Comparison of ENCODE assay signal across 11 cellular contexts in the genomic region with DNA sequence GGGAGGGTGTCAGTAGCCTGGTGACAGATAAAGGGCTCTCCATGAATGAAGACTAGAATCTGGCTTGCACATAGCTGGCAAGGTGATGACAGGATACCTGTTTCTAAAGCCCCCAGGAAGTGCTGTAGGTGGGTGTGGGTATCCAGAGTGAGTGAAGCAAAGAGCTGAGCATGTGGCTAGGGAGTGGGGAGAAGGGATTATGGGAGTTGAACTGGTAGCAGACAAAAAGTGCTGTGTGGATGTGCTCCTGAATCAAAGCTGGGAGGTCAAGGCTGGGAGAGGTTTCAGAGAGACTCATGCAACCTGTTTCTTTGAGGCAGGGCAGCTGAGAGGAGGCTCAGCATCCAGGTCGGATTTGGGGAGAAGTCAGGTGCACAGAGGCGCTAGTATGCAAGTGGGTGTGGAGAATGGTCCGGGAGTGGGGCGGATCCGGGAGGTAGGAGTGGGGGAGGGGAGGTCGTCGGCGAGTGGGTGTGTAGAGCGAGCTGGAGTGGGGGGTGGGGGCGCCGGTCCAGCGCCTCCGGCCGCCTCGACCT. TPM values are rescaled to one million over a fixed set of nuclear protein-coding genes. Genes with fewer than 3 reads are reported as not detected.
DNase-seq lines count a peak whose midpoint lies in the region; ATAC-seq and TF ChIP-seq lines count a peak whose summit lies in the region.
"Had no signal": no experiment of that assay in that cellular context is flagged by ENCODE, and none has a peak within 500 bp of the region (broad histone marks: within the 10 kb centered on the region; RNA-seq: fewer than 3 reads in every experiment).

No MANE protein-coding gene starts in this region.

- H3K4me1 ChIP-seq in testis, result peaks cover 3% of the 10 kb centered on the region
- no peaks in the 10 kb centered on the region for H3K4me1 ChIP-seq in right lobe of liver

- peak overlapping the region; percentile 25 to 47 for H3K4me3 ChIP-seq in testis
- H3K4me3 ChIP-seq in right lobe of liver, result peak overlapping the region in 1 of 3 donors; percentile 4

- H3K27me3 ChIP-seq in testis (no peaks in the 10 kb centered on the region), right lobe of liver (peaks cover 0 to 21% of the 10 kb centered on the region in 2 donors)

- TF ChIP-seq CTCF in mesothelial cell of epicardium (IDR thresholded peaks at IDR 0.05; ENCODE audit: unreplicated experiment) (no peak), testis (IDR thresholded peaks at IDR 0.05) (no peak), right lobe of liver (IDR thresholded peaks at IDR 0.05) (no peak)

- H3K27ac Mint-ChIP-seq in mesothelial cell of epicardium, result no peak overlapping the region
- H3K27ac Mint-ChIP-seq: stimulated activated naive CD8-positive, alpha-beta T cell treated with anti-CD3 and anti-CD28 coated beads, Interleukin-15, amount 100 ng/mL, for 72 hours had no signal

- intact Hi-C loops in testis (cut with DNase I; ENCODE audit: low total_unique reads) (no loop called here), right lobe of liver (cut with DNase I) (no loop called here)

- no peak for ATAC-seq in right lobe of liver
- ATAC-seq: stimulated activated naive CD8-positive, alpha-beta T cell treated with anti-CD3 and anti-CD28 coated beads, Interleukin-15, amount 100 ng/mL, for 72 hours had no signal

- H3K9me3 Mint-ChIP-seq in mesothelial cell of epicardium, result no peaks in the 10 kb centered on the region

- peaks cover 6% of the 10 kb centered on the region for H3K4me1 Mint-ChIP-seq in mesothelial cell of epicardium
- H3K4me1 Mint-ChIP-seq: stimulated activated naive CD8-positive, alpha-beta T cell treated with anti-CD3 and anti-CD28 coated beads, Interleukin-15, amount 100 ng/mL, for 72 hours had no signal

- H3K9me3 ChIP-seq in testis, result no peaks in the 10 kb centered on the region
- no peaks in the 10 kb centered on the region for H3K9me3 ChIP-seq in right lobe of liver

- no peaks in the 10 kb centered on the region for H3K36me3 Mint-ChIP-seq in mesothelial cell of epicardium

- H3K27ac ChIP-seq in cingulate gyrus (ENCODE audit: low read depth, low read length), result peak overlapping the region; percentile 88
- no peak overlapping the region for H3K27ac ChIP-seq in testis
- no peak overlapping the region for H3K27ac ChIP-seq in right lobe of liver

- 0 to 5% methylated on average over 1 to 15 of the region's 15 CpGs for WGBS in testis, 2 donors
- 10% methylated on average over 7 of the region's 15 CpGs for WGBS in right lobe of liver (ENCODE audit: insufficient coverage, low coverage, low lambda C conversion rate, missing lambda C conversion rate)

- TF ChIP-seq POLR2A in testis (IDR thresholded peaks at IDR 0.05), result no peak
- TF ChIP-seq POLR2A in right lobe of liver (IDR thresholded peaks at IDR 0.05), result no peak

- peak overlapping the region; percentile 64 for H3K4me3 Mint-ChIP-seq in mesothelial cell of epicardium
- H3K4me3 Mint-ChIP-seq: stimulated activated naive CD8-positive, alpha-beta T cell treated with anti-CD3 and anti-CD28 coated beads, Interleukin-15, amount 100 ng/mL, for 72 hours had no signal

- H3K36me3 ChIP-seq in testis (ENCODE audit: low read depth, missing control alignments) (no peaks in the 10 kb centered on the region), right lobe of liver (no peaks in the 10 kb centered on the region)

- peak; percentile 37 for DNase-seq in NCI-H1105 treated with DMSO at 0.1 percent for 48 hours (lab: John Stamatoyannopoulos, UW)
- no peak for DNase-seq in NCI-H1105 (lab: John Stamatoyannopoulos, UW)
- DNase-seq in mesothelial cell of epicardium (ENCODE audit: low spot score in 2 of 2, unreplicated experiment in 2 of 2), result no peak
- DNase-seq in testis, result no peak
- DNase-seq in right lobe of liver, result no peak
- no peak for DNase-seq in pons (ENCODE audit: low spot score)
- DNase-seq in NCI-H2081 (lab: John Stamatoyannopoulos, UW), result no peak
- DNase-seq: stimulated activated CD4-positive, alpha-beta T cell treated with anti-CD3 and anti-CD28 coated beads, Interleukin-12 subunit alpha, Interleukin-12 subunit beta, amount 100 ng/mL, for 4 hours; stimulated activated naive CD8-positive, alpha-beta T cell treated with anti-CD3 and anti-CD28 coated beads, Interleukin-15, amount 100 ng/mL, for 72 hours had no signal

- H3K27me3 Mint-ChIP-seq in mesothelial cell of epicardium (ENCODE audit: low read depth), result peaks cover 13% of the 10 kb centered on the region

RNA-seq across cellular contexts. Expression of a gene that starts 0.6 kb away (rescaled TPM):
- total RNA-seq in mesothelial cell of epicardium (3.9 to 4.4 TPM (median 4.0 TPM) in 3 replicates), testis (1 to 10 TPM; 1.2 to 2.1 TPM), right lobe of liver (under 1 TPM; 0.06 to 0.78 (median 0.18) TPM)
- 2.7 TPM for polyA plus RNA-seq in testis (ENCODE audit: insufficient read depth, low read depth, low replicate concordance)
- total RNA-seq: activated CD8-positive, alpha-beta memory T cell treated with anti-CD3 and anti-CD28 coated beads for 36 hours had no signal

RNA-seq across cellular contexts. Expression of a gene that starts 6.8 kb away (rescaled TPM):
- total RNA-seq in mesothelial cell of epicardium (0.63 to 1.1 TPM (median 0.78 TPM) in 3 replicates), testis (1 to 10 TPM; 5.9 to 6.1 TPM), right lobe of liver (under 1 TPM; 0.09 to 0.57 (median 0.36) TPM)
- polyA plus RNA-seq in testis (ENCODE audit: insufficient read depth, low read depth, low replicate concordance), result 6.7 TPM
- total RNA-seq: activated CD8-positive, alpha-beta memory T cell treated with anti-CD3 and anti-CD28 coated beads for 36 hours had no signal
